Comparison of ENCODE assay signal across 1 cellular context in the genomic region with DNA sequence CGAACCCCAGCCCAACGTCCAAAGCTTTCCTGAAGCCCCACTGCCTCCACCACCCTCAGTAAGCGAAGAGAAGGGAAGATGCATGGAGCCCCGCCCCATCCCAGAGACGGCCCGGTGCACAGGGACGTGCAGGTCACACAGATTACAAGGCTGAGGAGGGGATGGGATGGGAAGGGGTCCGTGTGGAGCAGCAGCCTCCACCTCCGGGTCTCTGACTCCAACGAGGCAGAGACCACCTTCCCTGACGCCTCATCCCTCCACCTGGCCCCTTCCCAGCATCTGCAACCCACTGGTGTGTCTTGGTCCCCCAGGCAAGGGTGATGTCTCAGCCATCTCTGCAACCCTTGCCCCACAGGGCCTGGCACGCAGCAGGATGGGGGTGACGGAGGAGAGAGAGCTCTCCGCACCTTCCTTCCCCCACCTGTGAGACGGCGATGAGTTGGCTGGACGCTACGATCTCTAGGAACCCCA.
TF ChIP-seq lines count a peak whose summit lies in the region.

No MANE protein-coding gene starts in this region.

TF ChIP-seq in SK-N-SH, 30 proteins besides CTCF, POLR2A, EP300 and RAD21:
- TF ChIP-seq, protein P1, sequence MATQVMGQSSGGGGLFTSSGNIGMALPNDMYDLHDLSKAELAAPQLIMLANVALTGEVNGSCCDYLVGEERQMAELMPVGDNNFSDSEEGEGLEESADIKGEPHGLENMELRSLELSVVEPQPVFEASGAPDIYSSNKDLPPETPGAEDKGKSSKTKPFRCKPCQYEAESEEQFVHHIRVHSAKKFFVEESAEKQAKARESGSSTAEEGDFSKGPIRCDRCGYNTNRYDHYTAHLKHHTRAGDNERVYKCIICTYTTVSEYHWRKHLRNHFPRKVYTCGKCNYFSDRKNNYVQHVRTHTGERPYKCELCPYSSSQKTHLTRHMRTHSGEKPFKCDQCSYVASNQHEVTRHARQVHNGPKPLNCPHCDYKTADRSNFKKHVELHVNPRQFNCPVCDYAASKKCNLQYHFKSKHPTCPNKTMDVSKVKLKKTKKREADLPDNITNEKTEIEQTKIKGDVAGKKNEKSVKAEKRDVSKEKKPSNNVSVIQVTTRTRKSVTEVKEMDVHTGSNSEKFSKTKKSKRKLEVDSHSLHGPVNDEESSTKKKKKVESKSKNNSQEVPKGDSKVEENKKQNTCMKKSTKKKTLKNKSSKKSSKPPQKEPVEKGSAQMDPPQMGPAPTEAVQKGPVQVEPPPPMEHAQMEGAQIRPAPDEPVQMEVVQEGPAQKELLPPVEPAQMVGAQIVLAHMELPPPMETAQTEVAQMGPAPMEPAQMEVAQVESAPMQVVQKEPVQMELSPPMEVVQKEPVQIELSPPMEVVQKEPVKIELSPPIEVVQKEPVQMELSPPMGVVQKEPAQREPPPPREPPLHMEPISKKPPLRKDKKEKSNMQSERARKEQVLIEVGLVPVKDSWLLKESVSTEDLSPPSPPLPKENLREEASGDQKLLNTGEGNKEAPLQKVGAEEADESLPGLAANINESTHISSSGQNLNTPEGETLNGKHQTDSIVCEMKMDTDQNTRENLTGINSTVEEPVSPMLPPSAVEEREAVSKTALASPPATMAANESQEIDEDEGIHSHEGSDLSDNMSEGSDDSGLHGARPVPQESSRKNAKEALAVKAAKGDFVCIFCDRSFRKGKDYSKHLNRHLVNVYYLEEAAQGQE (IDR thresholded peaks at IDR 0.05; ENCODE audit: low read depth, low read length): no peak
- TF ChIP-seq SMC3 (IDR thresholded peaks at IDR 0.05; ENCODE audit: low read depth, low read length) (no peak), JUND (IDR thresholded peaks at IDR 0.05) (no peak), GATA2 (CRISPR knock-in tag; IDR thresholded peaks at IDR 0.05) (no peak), CHD2 (IDR thresholded peaks at IDR 0.05; ENCODE audit: low read length, partially characterized antibody) (no peak), EZH2phosphoT487 (IDR thresholded peaks at IDR 0.05; ENCODE audit: borderline replicate concordance, low read depth) (no peak), TAF1 (IDR thresholded peaks at IDR 0.05; ENCODE audit: borderline replicate concordance, low read depth, low read length) (no peak), MXI1 (IDR thresholded peaks at IDR 0.05; ENCODE audit: low read depth, low read length) (no peak), RXRA (IDR thresholded peaks at IDR 0.05; ENCODE audit: borderline replicate concordance, low read depth) (no peak), FOXM1 (IDR thresholded peaks at IDR 0.05; ENCODE audit: low read depth) (no peak), TCF12 (IDR thresholded peaks at IDR 0.05) (no peak), POLR2AphosphoS5 (IDR thresholded peaks at IDR 0.05; ENCODE audit: low read depth, low read length) (no peak), MEF2A (IDR thresholded peaks at IDR 0.05; ENCODE audit: borderline replicate concordance, low read depth) (no peak)
- TF ChIP-seq, protein P2, sequence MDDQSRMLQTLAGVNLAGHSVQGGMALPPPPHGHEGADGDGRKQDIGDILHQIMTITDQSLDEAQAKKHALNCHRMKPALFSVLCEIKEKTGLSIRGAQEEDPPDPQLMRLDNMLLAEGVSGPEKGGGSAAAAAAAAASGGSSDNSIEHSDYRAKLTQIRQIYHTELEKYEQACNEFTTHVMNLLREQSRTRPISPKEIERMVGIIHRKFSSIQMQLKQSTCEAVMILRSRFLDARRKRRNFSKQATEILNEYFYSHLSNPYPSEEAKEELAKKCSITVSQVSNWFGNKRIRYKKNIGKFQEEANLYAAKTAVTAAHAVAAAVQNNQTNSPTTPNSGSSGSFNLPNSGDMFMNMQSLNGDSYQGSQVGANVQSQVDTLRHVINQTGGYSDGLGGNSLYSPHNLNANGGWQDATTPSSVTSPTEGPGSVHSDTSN (IDR thresholded peaks at IDR 0.05): no peak
- TF ChIP-seq, protein P3, sequence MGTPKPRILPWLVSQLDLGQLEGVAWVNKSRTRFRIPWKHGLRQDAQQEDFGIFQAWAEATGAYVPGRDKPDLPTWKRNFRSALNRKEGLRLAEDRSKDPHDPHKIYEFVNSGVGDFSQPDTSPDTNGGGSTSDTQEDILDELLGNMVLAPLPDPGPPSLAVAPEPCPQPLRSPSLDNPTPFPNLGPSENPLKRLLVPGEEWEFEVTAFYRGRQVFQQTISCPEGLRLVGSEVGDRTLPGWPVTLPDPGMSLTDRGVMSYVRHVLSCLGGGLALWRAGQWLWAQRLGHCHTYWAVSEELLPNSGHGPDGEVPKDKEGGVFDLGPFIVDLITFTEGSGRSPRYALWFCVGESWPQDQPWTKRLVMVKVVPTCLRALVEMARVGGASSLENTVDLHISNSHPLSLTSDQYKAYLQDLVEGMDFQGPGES (IDR thresholded peaks at IDR 0.05; ENCODE audit: low read depth, low read length): no peak
